8 cellular contexts compared by ENCODE assay signal in genomic region chr21:33947451-33948095, GRCh38.
DNase-seq lines count a peak whose midpoint lies in the region; ATAC-seq lines count a peak whose summit lies in the region.

No MANE protein-coding gene starts in this region.

- peak overlapping the region; percentile 84 to 85 for H3K4me3 Mint-ChIP-seq in effector memory CD8-positive, alpha-beta T cell

- no peaks in the 10 kb centered on the region for H3K27me3 Mint-ChIP-seq in effector memory CD8-positive, alpha-beta T cell

- in situ Hi-C loops in ACHN (cut with HindIII; ENCODE audit: low pct_ligation_motif_present, low pct_unique_long_range_greater_than_20kb, low sequenced_read_pairs) = no loop called here

- ATAC-seq in GM18873 (IDR thresholded peaks at IDR 0.05; ENCODE audit: low FRiP score, unreplicated experiment) (peak; percentile 49), HG03175 (IDR thresholded peaks at IDR 0.05; ENCODE audit: unreplicated experiment) (peak; percentile 38)
- ATAC-seq in effector memory CD8-positive, alpha-beta T cell (replicated peaks) = peak; percentile 71

- DNase-seq in ACHN (peak; percentile 95), NCI-H774 (lab: John Stamatoyannopoulos, UW) (peak; percentile 45), midbrain (lab: John Stamatoyannopoulos, UW) (peak; percentile 72)
- DNase-seq in activated CD8-positive, alpha-beta memory T cell treated with anti-CD3 and anti-CD28 coated beads for 4 hours (ENCODE audit: low read depth in 2 of 2) = peak; percentile 63 to 80
- peak; percentile 74 to 77 (median 75) for DNase-seq in effector memory CD8-positive, alpha-beta T cell
- DNase-seq in stimulated activated CD8-positive, alpha-beta memory T cell treated with anti-CD3 and anti-CD28 coated beads, Interleukin-4, amount 100 ng/mL, for 1 hour (ENCODE audit: low read depth in 2 of 2, low spot score in 1 of 2) = peak; percentile 56 to 65

- peak overlapping the region; percentile 98 to 99 for H3K27ac Mint-ChIP-seq in effector memory CD8-positive, alpha-beta T cell

- H3K9me3 Mint-ChIP-seq in effector memory CD8-positive, alpha-beta T cell = no peaks in the 10 kb centered on the region

- peaks cover 45% of the 10 kb centered on the region for H3K36me3 Mint-ChIP-seq in effector memory CD8-positive, alpha-beta T cell (ENCODE audit: insufficient read depth)

- H3K4me1 Mint-ChIP-seq in effector memory CD8-positive, alpha-beta T cell (ENCODE audit: low read depth in 2 of 2) = peaks cover 59 to 70% of the 10 kb centered on the region in 2 donors

Comparison
In these comparisons a context has a peak if more than half of its experiments do, and no peak if none do; other contexts are left out.
1. Peak in every context shown above with its lines: DNase-seq and ATAC-seq.
2. DNase-seq: peak in every context shown above with its lines; median percentile 95 in ACHN; 75 in effector memory CD8-positive, alpha-beta T cell; 72 in midbrain; 72 in activated CD8-positive, alpha-beta memory T cell treated with anti-CD3 and anti-CD28 coated beads for 4 hours; 60 in stimulated activated CD8-positive, alpha-beta memory T cell treated with anti-CD3 and anti-CD28 coated beads, Interleukin-4, amount 100 ng/mL, for 1 hour; 45 in NCI-H774.